ENCODE assay signal across 21 cellular contexts in genomic region chr19:18051887-18052286, GRCh38. TPM values are rescaled to one million over a fixed set of nuclear protein-coding genes. Genes with fewer than 3 reads are reported as not detected.
DNase-seq lines count a peak whose midpoint lies in the region; ATAC-seq, FAIRE-seq and TF ChIP-seq lines count a peak whose summit lies in the region.
"Had no signal": no experiment of that assay in that cellular context is flagged by ENCODE, and none has a peak within 500 bp of the region (broad histone marks: within the 10 kb centered on the region; RNA-seq: fewer than 3 reads in every experiment).

No MANE protein-coding gene starts in this region.

- peaks cover 17% of the 10 kb centered on the region for H3K4me1 Mint-ChIP-seq in nephron progenitor cell

- H3K4me3 ChIP-seq in A549 (no peak overlapping the region), adrenal gland (peak overlapping the region in 2 of 4 donors; percentile 3 to 40)

- H3K27ac Mint-ChIP-seq in nephron progenitor cell = no peak overlapping the region

- POLR2A ChIA-PET in A549 (lab: Yijun Ruan, JAX) = no interaction called here

- DNase-seq in A549 (ENCODE audit: low read depth in 1 of 2, low spot score in 1 of 2) (no peak), adrenal gland (peak in 1 of 7 donors; percentile 45), left cardiac atrium (peak; percentile 68), sciatic nerve (ENCODE audit: low spot score) (no peak), pons (ENCODE audit: low spot score) (no peak), NK-92 (lab: John Stamatoyannopoulos, UW; ENCODE audit: unreplicated experiment) (no peak), nephron progenitor cell (no peak), NCI-H510A treated with DMSO at 0.1 percent for 48 hours (lab: John Stamatoyannopoulos, UW) (no peak)
- DNase-seq: CD4-positive, CD25-positive, alpha-beta regulatory T cell; DMS53; hypothalamus; naive B cell; NCI-H2107; NCI-H774; stimulated activated CD4-positive, alpha-beta T cell treated with anti-CD3 and anti-CD28 coated beads, Interleukin-2, amount 100 ng/mL, for 48 hours; stimulated activated CD8-positive, alpha-beta memory T cell treated with anti-CD3 and anti-CD28 coated beads, Interleukin-4, amount 100 ng/mL, for 48 hours had no signal

- H3K27ac ChIP-seq in A549 (peak overlapping the region in 1 of 2 experiments; percentile 21; a peak in 2 of 6 replicates), adrenal gland (peak overlapping the region in 3 of 5 donors; percentile 37 to 59 (median 41))

- no peak for TF ChIP-seq POLR2A in A549 (IDR thresholded peaks at IDR 0.05; ENCODE audit: low read length)
- TF ChIP-seq POLR2A in adrenal gland (IDR thresholded peaks at IDR 0.05) = no peak

- TF ChIP-seq CTCF in A549 (IDR thresholded peaks at IDR 0.05) (no peak), adrenal gland (IDR thresholded peaks at IDR 0.05) (no peak), nephron progenitor cell (IDR thresholded peaks at IDR 0.05) (no peak)

- CTCF ChIA-PET in A549 (lab: Yijun Ruan, JAX) = interaction anchor here (1.6 kb wide), 1 partner anchor 54 kb away, joined by 3 read pairs; no protein-coding TSS in a partner anchor

- intact Hi-C loops in adrenal gland (cut with DNase I) = no loop called here
- intact Hi-C loops in left cardiac atrium (cut with DNase I) = loop anchor here in 1 of 2 donors (10.0 kb wide), 1 partner anchor 107 kb away; no protein-coding TSS in a partner anchor
- intact Hi-C loops in sciatic nerve (cut with DNase I) = no loop called here

- H3K9me3 ChIP-seq in A549 (no peaks in the 10 kb centered on the region), adrenal gland (replicated peaks in 1 of 3) (no peaks in the 10 kb centered on the region)
- H3K9me3 ChIP-seq: tibial nerve had no signal

- H3K36me3 ChIP-seq in adrenal gland (replicated peaks in 1 of 2) = no peaks in the 10 kb centered on the region
- H3K36me3 ChIP-seq: tibial nerve had no signal

- H3K36me3 Mint-ChIP-seq in nephron progenitor cell (ENCODE audit: low read depth) = no peaks in the 10 kb centered on the region
- H3K36me3 Mint-ChIP-seq: CD4-positive, CD25-positive, alpha-beta regulatory T cell; naive B cell had no signal

- H3K27me3 Mint-ChIP-seq in nephron progenitor cell (ENCODE audit: low read depth, poor library complexity) = peaks cover 20% of the 10 kb centered on the region
- H3K27me3 Mint-ChIP-seq: CD4-positive, CD25-positive, alpha-beta regulatory T cell had no signal

- ATAC-seq in A549 (no peak), left cardiac atrium (peak; percentile 44 to 59), sciatic nerve (peak; percentile 39)

- WGBS in A549 (ENCODE audit: missing lambda C conversion rate) = 10% methylated on average over 5 of the region's 31 CpGs
- WGBS in adrenal gland, 4 donors = 13 to 20% (median 15%) methylated on average over 4 to 31 of the region's 31 CpGs

- no peaks in the 10 kb centered on the region for H3K9me3 Mint-ChIP-seq in nephron progenitor cell
- H3K9me3 Mint-ChIP-seq: CD4-positive, CD25-positive, alpha-beta regulatory T cell; dendritic cell treated with granulocyte-macrophage colony-stimulating factor and Interleukin-4, amounts not matched to agents 40 ng/mL and 50 ng/mL, for 4 days; naive B cell had no signal

- TF ChIP-seq EP300 in A549 (IDR thresholded peaks at IDR 0.05) = no peak

- H3K4me3 Mint-ChIP-seq in nephron progenitor cell = no peak overlapping the region
- H3K4me3 Mint-ChIP-seq: dendritic cell treated with granulocyte-macrophage colony-stimulating factor and Interleukin-4, amounts not matched to agents 40 ng/mL and 50 ng/mL, for 4 days; naive B cell had no signal

- H3K4me2 ChIP-seq in A549 = peak overlapping the region; percentile 47

- TF ChIP-seq RAD21 in A549 (conservative IDR thresholded peaks at IDR 0.05 in 1 of 2, IDR thresholded peaks at IDR 0.05 in 1 of 2) = no peak

- no peak for FAIRE-seq in A549 (lab: Jason Lieb, UNC)
- FAIRE-seq: H1 had no signal

- peaks cover 5% of the 10 kb centered on the region; the same call in 1 of the 3 replicates for H3K4me1 ChIP-seq in A549
- peaks cover 6 to 17% of the 10 kb centered on the region in 2 donors for H3K4me1 ChIP-seq in adrenal gland (replicated peaks in 1 of 2)

- H3K27me3 ChIP-seq in adrenal gland = no peaks in the 10 kb centered on the region

TF ChIP-seq in A549, 52 proteins besides CTCF, POLR2A, EP300 and RAD21:
- TF ChIP-seq MAX (IDR thresholded peaks at IDR 0.05) (no peak), ZFP36 (IDR thresholded peaks at IDR 0.05; ENCODE audit: borderline replicate concordance, partially characterized antibody) (no peak), BCL3 (IDR thresholded peaks at IDR 0.05) (no peak), CHD4 (IDR thresholded peaks at IDR 0.05; ENCODE audit: borderline replicate concordance) (no peak), EHF (CRISPR knock-in tag; IDR thresholded peaks at IDR 0.05) (no peak), MAZ (IDR thresholded peaks at IDR 0.05; ENCODE audit: borderline replicate concordance, low read depth, low read length) (no peak), MYC (IDR thresholded peaks at IDR 0.05; ENCODE audit: borderline replicate concordance, low read length) (no peak), TP53 (CRISPR knock-in tag; IDR thresholded peaks at IDR 0.05) (no peak)
- TF ChIP-seq, protein P1, sequence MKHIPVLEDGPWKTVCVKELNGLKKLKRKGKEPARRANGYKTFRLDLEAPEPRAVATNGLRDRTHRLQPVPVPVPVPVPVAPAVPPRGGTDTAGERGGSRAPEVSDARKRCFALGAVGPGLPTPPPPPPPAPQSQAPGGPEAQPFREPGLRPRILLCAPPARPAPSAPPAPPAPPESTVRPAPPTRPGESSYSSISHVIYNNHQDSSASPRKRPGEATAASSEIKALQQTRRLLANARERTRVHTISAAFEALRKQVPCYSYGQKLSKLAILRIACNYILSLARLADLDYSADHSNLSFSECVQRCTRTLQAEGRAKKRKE (CRISPR knock-in tag; IDR thresholded peaks at IDR 0.05; ENCODE audit: low read depth) = no peak

RNA-seq across cellular contexts. Expression of gene IL12RB1, which starts 34.8 kb away (rescaled TPM):
- not detected in 2 replicates for polyA plus RNA-seq in A549 (2011; rRNA removed)
- polyA plus RNA-seq in A549 (2012; cell fraction: cytosol; rRNA removed) = not detected in 2 replicates
- not detected in 2 replicates for polyA plus RNA-seq in A549 (2012; cell fraction: nucleus; rRNA removed)
- not detected in 3 replicates for polyA plus RNA-seq in A549 (2017; fragmentation: RNase III; extraction: RNeasy Plus Mini Kit Qiagen cat#74134 plus additional on column Dnase treatment)
- polyA minus RNA-seq in A549 (2011; rRNA and poly(A)+ RNA removed) = not detected in 2 replicates
- 1 to 10 TPM in 7 of 8 donors, not detected in 1; 1.4 to 7.4 (median 2.3) TPM for total RNA-seq in adrenal gland
- 1 to 10 TPM in 2 of 3 donors, under 1 TPM in 1; 0.84 to 1.8 (median 1.1) TPM for polyA plus RNA-seq in adrenal gland
- total RNA-seq in left cardiac atrium = 1 to 10 TPM; 1.2 to 1.6 TPM
- total RNA-seq in sciatic nerve = 2.1 TPM
- total RNA-seq: A172, epithelial cell of proximal tubule, H1 had no signal

RNA-seq across cellular contexts. Expression of gene ARRDC2, which starts 43.9 kb away (rescaled TPM):
- polyA plus RNA-seq in A549 (2011; rRNA removed) (11.2 and 14.5 TPM in 2 replicates), A549 (2017; fragmentation: RNase III; extraction: RNeasy Plus Mini Kit Qiagen cat#74134 plus additional on column Dnase treatment) (14.8 to 15.2 TPM (median 15.0 TPM) in 3 replicates), adrenal gland (10 to 100 TPM in 2 of 3 donors, 1 to 10 TPM in 1; 2.7 to 54.3 (median 20.8) TPM)
- polyA plus RNA-seq in A549 (2012; cell fraction: cytosol; rRNA removed) = 20.2 and 31.4 TPM in 2 replicates
- polyA plus RNA-seq in A549 (2012; cell fraction: nucleus; rRNA removed) = 59.5 and 87.8 TPM in 2 replicates
- 5.6 and 7.9 TPM in 2 replicates for polyA minus RNA-seq in A549 (2011; rRNA and poly(A)+ RNA removed)
- total RNA-seq in adrenal gland (10 to 100 TPM in 7 of 8 donors, 1 to 10 TPM in 1; 4.7 to 27.4 (median 17.3) TPM), left cardiac atrium (10 to 100 TPM; 14.8 to 21.6 TPM), sciatic nerve (38.2 TPM)

RNA-seq across cellular contexts. Expression of gene MAST3, which starts 45.7 kb away (rescaled TPM):
- polyA plus RNA-seq in A549 (2011; rRNA removed) (1.3 and 1.9 TPM in 2 replicates), A549 (2017; fragmentation: RNase III; extraction: RNeasy Plus Mini Kit Qiagen cat#74134 plus additional on column Dnase treatment) (2.0 to 2.5 TPM (median 2.0 TPM) in 3 replicates), adrenal gland (10 to 100 TPM in 1 of 3 donors, 1 to 10 TPM in 2; 1.8 to 19.1 (median 7.1) TPM)
- 1.7 and 2.2 TPM in 2 replicates for polyA plus RNA-seq in A549 (2012; cell fraction: cytosol; rRNA removed)
- 6.2 TPM in 2 replicates for polyA plus RNA-seq in A549 (2012; cell fraction: nucleus; rRNA removed)
- 3.4 and 3.5 TPM in 2 replicates for polyA minus RNA-seq in A549 (2011; rRNA and poly(A)+ RNA removed)
- total RNA-seq in adrenal gland (10 to 100 TPM in 6 of 8 donors, 1 to 10 TPM in 2; 6.0 to 18.6 (median 12.5) TPM), left cardiac atrium (1 to 10 TPM; 5.5 to 7.9 TPM), sciatic nerve (20.1 TPM)

Comparison
In these comparisons a context has a peak if more than half of its experiments do, and no peak if none do; other contexts are left out.
1. ATAC-seq: peak in left cardiac atrium (2 of 2) and sciatic nerve (single experiment); none in A549 (0 of 2).